8 cellular contexts compared by ENCODE assay signal in the genomic region with DNA sequence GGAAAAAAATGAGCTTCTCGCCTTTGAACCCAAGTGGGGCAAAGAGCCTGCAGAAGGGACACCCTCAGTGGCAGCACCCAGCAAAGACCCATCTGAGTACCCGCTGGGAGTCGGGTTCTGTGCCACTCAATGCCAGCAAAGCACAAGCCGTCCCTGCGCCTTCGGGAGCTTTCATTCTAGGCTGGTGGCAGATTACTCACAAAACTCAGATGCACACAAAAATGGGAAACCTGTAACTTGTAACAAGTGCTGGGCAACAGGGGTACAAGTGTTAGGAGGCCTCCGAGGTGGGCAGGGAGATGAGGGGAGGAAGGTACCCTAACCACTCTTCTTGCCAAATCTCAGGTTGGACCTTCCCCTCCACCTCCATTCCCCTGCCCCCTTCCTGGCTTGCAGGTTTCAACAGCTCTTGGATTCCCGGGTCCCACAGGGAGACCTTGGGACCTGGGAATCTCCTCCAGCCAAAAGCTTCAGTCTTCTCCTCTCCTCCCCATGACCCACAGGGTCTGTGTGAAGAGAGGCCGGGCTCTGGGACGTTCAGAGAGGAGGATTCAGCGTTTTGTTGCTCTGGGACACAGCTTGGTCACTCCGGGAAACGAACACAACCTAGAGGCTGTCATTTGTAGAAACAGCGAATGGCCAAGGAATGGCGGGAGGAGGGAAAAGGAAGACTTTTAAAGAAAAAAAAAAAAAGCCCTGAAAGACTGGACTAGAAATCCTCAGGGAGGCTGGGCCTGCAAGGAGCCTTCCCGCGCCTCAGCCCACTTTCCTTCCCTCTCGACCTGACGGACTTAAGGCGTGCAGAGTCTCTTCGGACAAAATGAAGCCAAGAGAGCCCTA. TPM values are rescaled to one million over a fixed set of nuclear protein-coding genes. Genes with fewer than 3 reads are reported as not detected.
DNase-seq lines count a peak whose midpoint lies in the region; ATAC-seq, FAIRE-seq and TF ChIP-seq lines count a peak whose summit lies in the region.

No MANE protein-coding gene starts in this region.

- TF ChIP-seq POLR2A in lower leg skin (IDR thresholded peaks at IDR 0.05) (no peak), transverse colon (IDR thresholded peaks at IDR 0.05) (no peak)

- intact Hi-C loops in Caco-2 (cut with micrococcal nuclease; ENCODE audit: unreplicated experiment) (no loop called here), lower leg skin (cut with DNase I; ENCODE audit: low total_unique reads) (no loop called here), transverse colon (cut with DNase I; ENCODE audit: low total_unique reads) (loop anchor here (5.0 kb wide), 1 partner anchor 93 kb away; no protein-coding TSS in a partner anchor)

- CTCF ChIA-PET in Caco-2 (lab: Charles Lee) = interaction anchor here (0.8 to 6.8 kb wide), 14 partner anchors 9 to 104 kb away, joined by 3 to 53 read pairs (median 8); partner anchors contain the start of gene BCAS4

- peak overlapping the region; percentile 96 for H3K27ac Mint-ChIP-seq in Caco-2 (ENCODE audit: unreplicated experiment)

- DNase-seq in Caco-2 (peak; percentile 48 to 70), M059J (ENCODE audit: low read depth) (peak; percentile 73), bronchial epithelial cell (ENCODE audit: low read depth) (no peak), lower leg skin (ENCODE audit: low spot score in 2 of 2) (peak in 1 of 2 donors; percentile 83), transverse colon (peak; percentile 25), putamen (ENCODE audit: low spot score) (no peak)

- peak overlapping the region; percentile 88 for H3K4me3 Mint-ChIP-seq in Caco-2 (ENCODE audit: unreplicated experiment)

- H3K4me3 ChIP-seq in Caco-2 (ENCODE audit: low read depth, low read length) (peak overlapping the region; percentile 78), bronchial epithelial cell (ENCODE audit: low read depth, low read length) (peak overlapping the region; percentile 51), lower leg skin (ENCODE audit: low read depth, poor library complexity, severe bottlenecking) (peak overlapping the region; percentile 56), transverse colon (peak overlapping the region; percentile 72 to 84 (median 77))

- H3K4me1 ChIP-seq in Caco-2 (peaks cover 64% of the 10 kb centered on the region), transverse colon (peaks cover 7 to 59% (median 12%) of the 10 kb centered on the region in 4 donors)

- no peaks in the 10 kb centered on the region for H3K9me3 Mint-ChIP-seq in Caco-2 (ENCODE audit: unreplicated experiment)

- 0 out of 2 replicates have a peak, but pooled peaks cover 1% of the 10 kb centered on the region for H3K36me3 ChIP-seq in Caco-2 (ENCODE audit: control insufficient read depth, insufficient read depth, low read length)
- no peaks in the 10 kb centered on the region for H3K36me3 ChIP-seq in bronchial epithelial cell (ENCODE audit: control insufficient read depth, insufficient read depth, low read length)
- H3K36me3 ChIP-seq in transverse colon = no peaks in the 10 kb centered on the region

- H3K36me3 Mint-ChIP-seq in Caco-2 (ENCODE audit: insufficient read depth, unreplicated experiment) = peaks cover 53% of the 10 kb centered on the region

- TF ChIP-seq EP300 in transverse colon (IDR thresholded peaks at IDR 0.05; ENCODE audit: low read depth) = no peak

- 38 to 39% methylated on average over 21 of the region's 21 CpGs for WGBS in lower leg skin, 2 donors
- WGBS in transverse colon (ENCODE audit: low coverage in 1 of 2), 2 donors = 28 to 38% methylated on average over 9 to 21 of the region's 21 CpGs

- H3K27me3 ChIP-seq in Caco-2 (replicated peaks; ENCODE audit: control insufficient read depth, insufficient read depth, low read length) (no peaks in the 10 kb centered on the region), bronchial epithelial cell (ENCODE audit: control insufficient read depth, insufficient read depth, low read length) (no peaks in the 10 kb centered on the region), transverse colon (no peaks in the 10 kb centered on the region)

- no peak for FAIRE-seq in bronchial epithelial cell (lab: Jason Lieb, UNC)

- TF ChIP-seq CTCF in Caco-2 (IDR thresholded peaks at IDR 0.05; ENCODE audit: insufficient read depth in 1 of 2, low read depth in 1 of 2, low read length in 1 of 2, severe bottlenecking in 1 of 2, unreplicated experiment in 1 of 2) (no peak), bronchial epithelial cell (IDR thresholded peaks at IDR 0.05; ENCODE audit: insufficient read depth, low read length, severe bottlenecking) (no peak), lower leg skin (IDR thresholded peaks at IDR 0.05) (no peak), transverse colon (IDR thresholded peaks at IDR 0.05) (no peak)

- H3K27me3 Mint-ChIP-seq in Caco-2 (ENCODE audit: insufficient read depth, unreplicated experiment) = no peaks in the 10 kb centered on the region

- H3K9me3 ChIP-seq in Caco-2 = no peaks in the 10 kb centered on the region
- H3K9me3 ChIP-seq in transverse colon = no peaks in the 10 kb centered on the region

- ATAC-seq in GM21367 (IDR thresholded peaks at IDR 0.05; ENCODE audit: unreplicated experiment) (no peak), HG03342 (IDR thresholded peaks at IDR 0.05; ENCODE audit: unreplicated experiment) (no peak)

- in situ Hi-C loops in transverse colon (cut with MboI; ENCODE audit: low pct_ligation_motif_present in 1 of 4, low pct_unique_long_range_greater_than_20kb in 1 of 4, low sequenced_read_pairs in 3 of 4) = loop anchor here in 3 of 4 donors (25.0 kb wide), 2 partner anchors 243 to 543 kb away; partner anchors contain the start of gene CEBPB (in 1 of the 3)

- POLR2A ChIA-PET in Caco-2 (lab: Charles Lee) = interaction anchor here (0.6 to 5.3 kb wide), 12 partner anchors 9 to 228 kb away, joined by 3 to 36 read pairs (median 6); partner anchors contain the start of genes DPM1 and MOCS3

- BruUV-seq in Caco-2 (replicated peaks; lab: Mats Ljungman, UMichigan) = TSS peak; percentile 64

- H3K27ac ChIP-seq in transverse colon = peak overlapping the region; percentile 89 to 92 (median 90)

- peaks cover 34% of the 10 kb centered on the region for H3K4me1 Mint-ChIP-seq in Caco-2 (ENCODE audit: low read depth, unreplicated experiment)

RNA-seq across cellular contexts. Expression of gene PARD6B, which starts 1.2 kb away (rescaled TPM):
- total RNA-seq in Caco-2 (2022) (153 and 156 TPM in 2 replicates), bronchial epithelial cell (8.2 and 12.4 TPM in 2 replicates), lower leg skin (10 to 100 TPM; 10.5 to 11.8 (median 10.9) TPM), transverse colon (10 to 100 TPM in 3 of 4 donors, 1 to 10 TPM in 1; 1.2 to 34.8 (median 17.2) TPM)
- 9.4 and 16.6 TPM in 2 replicates for total RNA-seq in M059J (2014; rRNA removed; shearing (Covaris generic))

RNA-seq across cellular contexts. Expression of gene RIPOR3, which starts 38.8 kb away (rescaled TPM):
- 0.18 and 0.67 TPM in 2 replicates for total RNA-seq in Caco-2 (2022)
- 1.5 and 1.9 TPM in 2 replicates for total RNA-seq in M059J (2014; rRNA removed; shearing (Covaris generic))
- under 0.01 and 0.53 TPM in 2 replicates for total RNA-seq in bronchial epithelial cell
- 10 to 100 TPM in 1 of 4 donors, 1 to 10 TPM in 3; 1.8 to 12.7 (median 4.9) TPM for total RNA-seq in lower leg skin
- total RNA-seq in transverse colon = 10 to 100 TPM in 1 of 4 donors, 1 to 10 TPM in 3; 4.6 to 15.7 (median 8.7) TPM

Comparison
In these comparisons a context has a peak if more than half of its experiments do, and no peak if none do; other contexts are left out.
1. DNase-seq: peak in Caco-2 (2 of 2), M059J (single experiment) and transverse colon (single experiment); none in bronchial epithelial cell (single experiment) and putamen (single experiment).
2. Peak in every context shown above with its lines, with median percentiles within 50 percentile points of each other: H3K4me3 ChIP-seq.